Comparison of ENCODE assay signal across 15 cellular contexts in the genomic region with DNA sequence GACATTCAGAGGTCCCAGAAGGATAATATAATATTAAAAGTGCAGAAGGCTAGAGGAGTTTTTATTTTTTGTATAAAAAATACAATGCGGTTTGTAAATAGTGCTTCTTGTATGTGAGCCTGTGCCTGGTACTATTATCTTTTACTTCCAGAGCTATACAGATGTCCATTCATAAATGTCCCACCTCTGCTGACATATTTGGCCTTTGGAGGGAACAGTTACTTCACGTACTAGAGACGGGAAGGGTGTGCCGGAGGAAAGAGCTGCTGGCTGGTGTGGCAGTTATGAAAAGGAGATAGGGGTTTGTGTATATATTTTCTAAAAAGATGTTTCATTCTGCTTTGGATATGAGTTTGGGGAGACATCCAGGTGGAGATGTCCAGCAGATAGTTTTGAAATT. TPM values are rescaled to one million over a fixed set of nuclear protein-coding genes. Genes with fewer than 3 reads are reported as not detected.
DNase-seq lines count a peak whose midpoint lies in the region; ATAC-seq, FAIRE-seq and TF ChIP-seq lines count a peak whose summit lies in the region.
"Had no signal": no experiment of that assay in that cellular context is flagged by ENCODE, and none has a peak within 500 bp of the region (broad histone marks: within the 10 kb centered on the region; RNA-seq: fewer than 3 reads in every experiment).

No MANE protein-coding gene starts in this region.

- FAIRE-seq in HTR-8/SVneo (lab: Jason Lieb, UNC), result no peak

- H3K9me2 ChIP-seq in PC-9 (ENCODE audit: insufficient read depth), result no peaks in the 10 kb centered on the region

- no peaks in the 10 kb centered on the region for H3K9me3 ChIP-seq in PC-9 (ENCODE audit: insufficient read depth, low read depth)
- no peaks in the 10 kb centered on the region for H3K9me3 ChIP-seq in adipocyte (ENCODE audit: control insufficient read depth, low read length)
- H3K9me3 ChIP-seq in stomach smooth muscle (ENCODE audit: control insufficient read depth in 2 of 2, low read length in 2 of 2), result no peaks in the 10 kb centered on the region
- no peaks in the 10 kb centered on the region for H3K9me3 ChIP-seq in body of pancreas

- H3K27me3 ChIP-seq in PC-9 (ENCODE audit: insufficient read depth, low read depth) (no peaks in the 10 kb centered on the region), adipocyte (replicated peaks; ENCODE audit: control insufficient read depth, insufficient read depth, low read length) (no peaks in the 10 kb centered on the region), stomach smooth muscle (ENCODE audit: control insufficient read depth in 1 of 2, insufficient read depth in 2 of 2, low read length in 2 of 2) (no peaks in the 10 kb centered on the region), body of pancreas (no peaks in the 10 kb centered on the region)
- H3K27me3 ChIP-seq: neural progenitor cell had no signal

- H3F3A ChIP-seq in PC-9 (ENCODE audit: insufficient read depth, low read depth), result peaks cover 23% of the 10 kb centered on the region

- WGBS in body of pancreas, 2 donors, result 82 to 84% methylated on average over 4 of the region's 4 CpGs

- H3K4me2 ChIP-seq in PC-9, result peak overlapping the region; percentile 61
- H3K4me2 ChIP-seq: neural progenitor cell had no signal

- CTCF ChIA-PET in PC-9 (lab: Charles Lee), result no interaction called here

- no peak for TF ChIP-seq POLR2A in body of pancreas (IDR thresholded peaks at IDR 0.05)

- no peak overlapping the region for H2AFZ ChIP-seq in PC-9
- H2AFZ ChIP-seq: neural progenitor cell had no signal

- H3K36me3 Mint-ChIP-seq in natural killer cell treated with Interleukin-12 subunit alpha and Interleukin-12 subunit beta and Interleukin-15 and Interleukin-18, amount 100 ng/mL, for 72 hours, result no peaks in the 10 kb centered on the region
- H3K36me3 Mint-ChIP-seq: neural progenitor cell had no signal

- no peaks in the 10 kb centered on the region for H3K4me1 Mint-ChIP-seq in natural killer cell treated with Interleukin-12 subunit alpha and Interleukin-12 subunit beta and Interleukin-15 and Interleukin-18, amount 100 ng/mL, for 72 hours (ENCODE audit: low read depth in 2 of 2)
- H3K4me1 Mint-ChIP-seq: CD14-positive monocyte; neural progenitor cell; stimulated activated effector memory CD8-positive, alpha-beta T cell treated with anti-CD3 and anti-CD28 coated beads, Interleukin-12 subunit alpha, Interleukin-12 subunit beta, amount 100 ng/mL, for 72 hours had no signal

- BruUV-seq in PC-9 (replicated peaks; lab: Mats Ljungman, UMichigan), result TSS peak; percentile 7

- no peaks in the 10 kb centered on the region for H3K79me2 ChIP-seq in PC-9 (ENCODE audit: low read depth)

- peak overlapping the region; percentile 80 for H3K27ac ChIP-seq in PC-9
- H3K27ac ChIP-seq in stomach smooth muscle (ENCODE audit: low read length), result peak overlapping the region; percentile 3
- no peak overlapping the region for H3K27ac ChIP-seq in body of pancreas
- H3K27ac ChIP-seq: neural progenitor cell, VCaP had no signal

- no peaks in the 10 kb centered on the region for H3K9me3 Mint-ChIP-seq in natural killer cell treated with Interleukin-12 subunit alpha and Interleukin-12 subunit beta and Interleukin-15 and Interleukin-18, amount 100 ng/mL, for 72 hours
- H3K9me3 Mint-ChIP-seq: activated T-helper 17 cell treated with anti-CD3 and anti-CD28 coated beads, Interleukin-2, amount 50 U/mL, for 72 hours; CD14-positive monocyte; neural progenitor cell; stimulated activated effector memory CD8-positive, alpha-beta T cell treated with anti-CD3 and anti-CD28 coated beads, Interleukin-12 subunit alpha, Interleukin-12 subunit beta, amount 100 ng/mL, for 72 hours had no signal

- TF ChIP-seq CTCF in PC-9 (conservative IDR thresholded peaks at IDR 0.05), result no peak
- no peak for TF ChIP-seq CTCF in body of pancreas (IDR thresholded peaks at IDR 0.05)

- H3K27me3 Mint-ChIP-seq in natural killer cell treated with Interleukin-12 subunit alpha and Interleukin-12 subunit beta and Interleukin-15 and Interleukin-18, amount 100 ng/mL, for 72 hours, result peaks cover 0 to 8% of the 10 kb centered on the region in 2 donors

- no peak overlapping the region for H3K4me3 Mint-ChIP-seq in natural killer cell treated with Interleukin-12 subunit alpha and Interleukin-12 subunit beta and Interleukin-15 and Interleukin-18, amount 100 ng/mL, for 72 hours
- H3K4me3 Mint-ChIP-seq: CD14-positive monocyte; neural progenitor cell; stimulated activated effector memory CD8-positive, alpha-beta T cell treated with anti-CD3 and anti-CD28 coated beads, Interleukin-12 subunit alpha, Interleukin-12 subunit beta, amount 100 ng/mL, for 72 hours had no signal

- H3K27ac Mint-ChIP-seq in natural killer cell treated with Interleukin-12 subunit alpha and Interleukin-12 subunit beta and Interleukin-15 and Interleukin-18, amount 100 ng/mL, for 72 hours, result no peak overlapping the region
- H3K27ac Mint-ChIP-seq: CD14-positive monocyte; neural progenitor cell; stimulated activated effector memory CD8-positive, alpha-beta T cell treated with anti-CD3 and anti-CD28 coated beads, Interleukin-12 subunit alpha, Interleukin-12 subunit beta, amount 100 ng/mL, for 72 hours had no signal

- DNase-seq in PC-9 (no peak), adipocyte (ENCODE audit: low read depth) (peak; percentile 34), iris pigment epithelial cell (ENCODE audit: low read depth) (peak; percentile 18), HTR-8/SVneo (ENCODE audit: insufficient read length, low spot score) (no peak), body of pancreas (no peak)
- no peak for DNase-seq in natural killer cell treated with Interleukin-12 subunit alpha and Interleukin-12 subunit beta and Interleukin-15 and Interleukin-18, amount 100 ng/mL, for 72 hours (ENCODE audit: low spot score)
- DNase-seq: erythroblast, NCI-H1092 treated with DMSO at 0.1 percent for 48 hours had no signal

- no peaks in the 10 kb centered on the region for H4K20me1 ChIP-seq in PC-9 (ENCODE audit: insufficient read depth)

- H3K9ac ChIP-seq in adipocyte (ENCODE audit: low read length) (peak overlapping the region; percentile 77), stomach smooth muscle (ENCODE audit: low read length in 2 of 2) (peak overlapping the region in 1 of 2 donors; percentile 31)
- H3K9ac ChIP-seq: neural progenitor cell had no signal

- intact Hi-C loops in PC-9 (cut with micrococcal nuclease; ENCODE audit: unreplicated experiment), result loop anchor here (1.0 kb wide), 1 partner anchor 8 kb away; a partner anchor contains a TSS
- intact Hi-C loops in body of pancreas (cut with DNase I), result no loop called here

- H3K4me1 ChIP-seq in PC-9 (replicated peaks; ENCODE audit: insufficient read depth), result peaks cover 26% of the 10 kb centered on the region
- peaks cover 26% of the 10 kb centered on the region for H3K4me1 ChIP-seq in adipocyte (ENCODE audit: control insufficient read depth, insufficient read depth, low read length)
- peaks cover 2% of the 10 kb centered on the region for H3K4me1 ChIP-seq in stomach smooth muscle (ENCODE audit: control insufficient read depth, insufficient read depth, low read length)
- H3K4me1 ChIP-seq in body of pancreas, result no peaks in the 10 kb centered on the region
- H3K4me1 ChIP-seq: neural progenitor cell had no signal

- no peak for ATAC-seq in body of pancreas
- ATAC-seq in natural killer cell treated with Interleukin-12 subunit alpha and Interleukin-12 subunit beta and Interleukin-15 and Interleukin-18, amount 100 ng/mL, for 72 hours, result no peak

- POLR2A ChIA-PET in PC-9 (lab: Charles Lee; ENCODE audit: unreplicated experiment), result interaction anchor here (0.6 kb wide), 2 partner anchors 52 to 191 kb away, joined by 4 to 22 read pairs; no protein-coding TSS in a partner anchor

- H3K4me3 ChIP-seq in PC-9 (peak overlapping the region; percentile 11; the same call in 1 of the 2 replicates), adipocyte (ENCODE audit: low read length) (peak overlapping the region; percentile 57), stomach smooth muscle (ENCODE audit: low read length in 2 of 2) (no peak overlapping the region), body of pancreas (no peak overlapping the region)
- H3K4me3 ChIP-seq: coronary artery, neural progenitor cell had no signal

- H3K36me3 ChIP-seq in PC-9 (ENCODE audit: low read depth), result 0 out of 2 replicates have a peak, but pooled peaks cover 5% of the 10 kb centered on the region
- H3K36me3 ChIP-seq in adipocyte (ENCODE audit: control insufficient read depth, insufficient read depth, low read length, severe bottlenecking), result peaks cover 6% of the 10 kb centered on the region
- no peaks in the 10 kb centered on the region for H3K36me3 ChIP-seq in stomach smooth muscle (ENCODE audit: control insufficient read depth in 2 of 2, insufficient read depth in 2 of 2, low read length in 2 of 2)
- H3K36me3 ChIP-seq in body of pancreas (replicated peaks in 1 of 2; ENCODE audit: insufficient read depth in 1 of 2, low read depth in 2 of 2), result no peaks in the 10 kb centered on the region
- H3K36me3 ChIP-seq: neural progenitor cell had no signal

RNA-seq across cellular contexts. Expression of a gene that starts 8.8 kb away (rescaled TPM):
- 46.8 and 50.7 TPM in 2 replicates for total RNA-seq in PC-9 (2021)
- 10 to 100 TPM in 1 of 2 donors, 1 to 10 TPM in 1; 2.6 to 30.7 TPM for total RNA-seq in body of pancreas
- total RNA-seq in natural killer cell treated with Interleukin-12 subunit alpha and Interleukin-12 subunit beta and Interleukin-15 and Interleukin-18, amount 100 ng/mL, for 72 hours, result 1 to 10 TPM in 1 of 2 donors, under 1 TPM in 1; 0.43 to 2.2 TPM

RNA-seq across cellular contexts. Expression of a gene that starts 51.0 kb away (rescaled TPM):
- 15.8 and 16.9 TPM in 2 replicates for total RNA-seq in PC-9 (2021)
- 10 to 100 TPM in 1 of 2 donors, 1 to 10 TPM in 1; 4.9 to 11.2 TPM for total RNA-seq in body of pancreas
- 1 to 10 TPM; 6.0 to 6.9 TPM for total RNA-seq in natural killer cell treated with Interleukin-12 subunit alpha and Interleukin-12 subunit beta and Interleukin-15 and Interleukin-18, amount 100 ng/mL, for 72 hours

Comparison
In these comparisons a context has a peak if more than half of its experiments do, and no peak if none do; other contexts are left out.
1. DNase-seq: peak in adipocyte (single experiment) and iris pigment epithelial cell (single experiment); none in PC-9 (0 of 2), HTR-8/SVneo (single experiment), body of pancreas (0 of 4) and natural killer cell treated with Interleukin-12 subunit alpha and Interleukin-12 subunit beta and Interleukin-15 and Interleukin-18, amount 100 ng/mL, for 72 hours (single experiment).
2. H3K27ac ChIP-seq: peak in PC-9 (single experiment) and stomach smooth muscle (single experiment); none in body of pancreas (0 of 4).
3. H3K4me3 ChIP-seq: peak in PC-9 (single experiment) and adipocyte (single experiment); none in stomach smooth muscle (0 of 2) and body of pancreas (0 of 2).